Comparison of ENCODE assay signal across 8 cellular contexts in genomic region chr3:13884851-13885703, GRCh38. TPM values are rescaled to one million over a fixed set of nuclear protein-coding genes. Genes with fewer than 3 reads are reported as not detected.
DNase-seq lines count a peak whose midpoint lies in the region; ATAC-seq and TF ChIP-seq lines count a peak whose summit lies in the region.

No MANE protein-coding gene starts in this region.

- DNase-seq in G401 (ENCODE audit: low spot score), result peak; percentile 30
- peak; percentile 86 for DNase-seq in PC-3
- peak; percentile 43 for DNase-seq in activated gamma-delta T cell treated with anti-CD3 and anti-CD28 coated beads, Interleukin-2, amount 50 U/mL, for 16 hours (ENCODE audit: low read depth)
- peak; percentile 84 for DNase-seq in islet precursor cell
- peak; percentile 79 for DNase-seq in stimulated activated CD8-positive, alpha-beta memory T cell treated with anti-CD3 and anti-CD28 coated beads, Interleukin-4, amount 100 ng/mL, for 48 hours
- no peak for DNase-seq in uterus

- ATAC-seq in PC-3 (peak; percentile 81), HG03108 (IDR thresholded peaks at IDR 0.05; ENCODE audit: unreplicated experiment) (no peak)

- H3K9me3 ChIP-seq in HEK293 (ENCODE audit: control insufficient read depth, insufficient read depth, low read depth, low read length), result no peaks in the 10 kb centered on the region
- no peaks in the 10 kb centered on the region for H3K9me3 ChIP-seq in PC-3 (ENCODE audit: low read length)
- H3K9me3 ChIP-seq in uterus, result no peaks in the 10 kb centered on the region

- no peaks in the 10 kb centered on the region for H4K20me1 ChIP-seq in PC-3 (ENCODE audit: low read length)

- H3K9me2 ChIP-seq in PC-3 (replicated peaks; ENCODE audit: low read length), result no peaks in the 10 kb centered on the region

- in situ Hi-C loops in G401 (cut with HindIII; ENCODE audit: low sequenced_read_pairs), result no loop called here

- intact Hi-C loops in PC-3 (cut with micrococcal nuclease), result loop anchor here (1.0 to 2.0 kb wide), 3 partner anchors 59 to 388 kb away; no protein-coding TSS in a partner anchor
- intact Hi-C loops in uterus (cut with DNase I; ENCODE audit: low total_unique reads), result no loop called here

- H3K79me2 ChIP-seq in PC-3 (ENCODE audit: low read length), result no peaks in the 10 kb centered on the region

- peak; percentile 24; the same call in 1 of the 2 replicates for TF ChIP-seq CTCF in HEK293 (tag by site-specific recombination; IDR thresholded peaks at IDR 0.05)
- peak; percentile 96 for TF ChIP-seq CTCF in PC-3 (conservative IDR thresholded peaks at IDR 0.05; ENCODE audit: low read depth, low read length)
- peak in 1 of 4 experiments; percentile 24 for TF ChIP-seq CTCF in uterus (IDR thresholded peaks at IDR 0.05)

- H3K27me3 ChIP-seq in PC-3 (ENCODE audit: low read length), result no peaks in the 10 kb centered on the region
- no peaks in the 10 kb centered on the region for H3K27me3 ChIP-seq in uterus

- H3K27ac ChIP-seq in HEK293 (ENCODE audit: extremely low read depth, low read depth, low read length) (no peak overlapping the region), PC-3 (ENCODE audit: low read length) (no peak overlapping the region), uterus (no peak overlapping the region)

- POLR2A ChIA-PET in HEK293 (lab: Yijun Ruan, JAX) (no interaction called here), PC-3 (lab: Charles Lee; ENCODE audit: unreplicated experiment) (interaction anchor here (0.6 kb wide), 1 partner anchor 644 kb away, joined by 3 read pairs; no protein-coding TSS in a partner anchor)

- H3F3A ChIP-seq in PC-3 (ENCODE audit: low read length, unreplicated experiment), result no peaks in the 10 kb centered on the region

- H3K4me2 ChIP-seq in PC-3 (ENCODE audit: low read length), result no peak overlapping the region

- H3K36me3 ChIP-seq in HEK293 (ENCODE audit: control insufficient read depth in 2 of 2, insufficient read depth in 1 of 2, low read length in 2 of 2) (no peaks in the 10 kb centered on the region), PC-3 (ENCODE audit: low read depth, low read length) (no peaks in the 10 kb centered on the region), uterus (no peaks in the 10 kb centered on the region)

- no peak for TF ChIP-seq POLR2A in uterus (IDR thresholded peaks at IDR 0.05)

- no TSS peak for BruUV-seq in PC-3 (replicated peaks; lab: Mats Ljungman, UMichigan)

- no peak overlapping the region for H3K4me3 ChIP-seq in HEK293 (ENCODE audit: low read depth, low read length)
- no peak overlapping the region for H3K4me3 ChIP-seq in PC-3 (ENCODE audit: low read length)
- no peak overlapping the region for H3K4me3 ChIP-seq in uterus

- H3K9ac ChIP-seq in PC-3 (ENCODE audit: low read length), result no peak overlapping the region

- CTCF ChIA-PET in HEK293 (lab: Yijun Ruan, JAX) (interaction anchor here (0.5 to 16.8 kb wide), 42 partner anchors 8 to 761 kb away, joined by 3 to 589 read pairs (median 3); no protein-coding TSS in a partner anchor), PC-3 (lab: Charles Lee) (interaction anchor here (0.6 to 2.4 kb wide), 7 partner anchors 11 to 237 kb away, joined by 3 to 69 read pairs (median 3); no protein-coding TSS in a partner anchor)

- no peak overlapping the region for H2AFZ ChIP-seq in PC-3 (ENCODE audit: low read length)

- H3K4me1 ChIP-seq in HEK293 (ENCODE audit: control insufficient read depth, insufficient read depth, low read length) (peaks cover 3% of the 10 kb centered on the region; the same call in 1 of the 2 replicates), PC-3 (ENCODE audit: insufficient read depth, low read length) (no peaks in the 10 kb centered on the region), uterus (no peaks in the 10 kb centered on the region)

TF ChIP-seq in HEK293, 187 proteins besides CTCF, POLR2A, EP300 and RAD21:
- 0 out of 2 replicates have a peak, but pooled peaks have one; percentile 31 for TF ChIP-seq ZBTB48 (tag by site-specific recombination; IDR thresholded peaks at IDR 0.05)
- TF ChIP-seq PRDM4 (tag by site-specific recombination; IDR thresholded peaks at IDR 0.05), result peak; percentile 95
- no peak for TF ChIP-seq ZNF560 (tag by site-specific recombination; IDR thresholded peaks at IDR 0.05; ENCODE audit: borderline replicate concordance)
- peak; percentile 71 for TF ChIP-seq ZNF654 (tag by site-specific recombination; IDR thresholded peaks at IDR 0.05; ENCODE audit: low read depth)
- peak; percentile 55; the same call in 1 of the 2 replicates for TF ChIP-seq ZEB2 (tag by site-specific recombination; IDR thresholded peaks at IDR 0.05)
- TF ChIP-seq ZNF37A (tag by site-specific recombination; IDR thresholded peaks at IDR 0.05), result no peak
- no peak for TF ChIP-seq ZNF704 (tag by site-specific recombination; IDR thresholded peaks at IDR 0.05)

RNA-seq across cellular contexts. Expression of gene WNT7A, which starts 5.2 kb away (rescaled TPM):
- not detected in 2 replicates for total RNA-seq in G401 (2014; rRNA removed; shearing (Covaris generic))
- 16.2 and 18.1 TPM in 2 replicates for total RNA-seq in PC-3 (2014; rRNA removed)
- total RNA-seq in uterus, result 10 to 100 TPM in 1 of 4 donors, under 1 TPM in 2, not detected in 1; 0.21 to 19.8 (median 0.26) TPM

Comparison
In these comparisons a context has a peak if more than half of its experiments do, and no peak if none do; other contexts are left out.
1. DNase-seq: peak in G401 (single experiment), PC-3 (single experiment), activated gamma-delta T cell treated with anti-CD3 and anti-CD28 coated beads, Interleukin-2, amount 50 U/mL, for 16 hours (single experiment), islet precursor cell (single experiment) and stimulated activated CD8-positive, alpha-beta memory T cell treated with anti-CD3 and anti-CD28 coated beads, Interleukin-4, amount 100 ng/mL, for 48 hours (single experiment); none in uterus (0 of 2).